30 cellular contexts compared by ENCODE assay signal in the genomic region with DNA sequence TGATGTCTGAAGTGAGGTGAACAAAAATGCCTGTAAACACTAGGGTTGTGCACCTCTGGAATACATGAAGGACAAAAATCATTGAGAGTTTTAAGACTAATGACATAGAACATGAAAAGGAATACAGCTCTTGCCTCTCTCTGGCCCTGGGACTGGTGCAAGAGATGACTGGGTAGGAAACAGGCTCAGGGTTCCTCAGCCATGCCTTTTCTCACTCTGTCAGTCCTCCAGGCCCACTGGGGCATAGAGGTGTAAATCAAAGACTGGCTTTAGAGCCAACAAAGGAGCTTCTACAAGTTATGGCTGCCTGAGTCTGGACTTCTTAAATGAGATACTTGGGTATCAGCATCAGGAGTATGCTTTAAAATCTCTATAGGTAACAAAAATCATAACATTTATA.
DNase-seq lines count a peak whose midpoint lies in the region; ATAC-seq lines count a peak whose summit lies in the region.
"Had no signal": no experiment of that assay in that cellular context is flagged by ENCODE, and none has a peak within 500 bp of the region (broad histone marks: within the 10 kb centered on the region; RNA-seq: fewer than 3 reads in every experiment).

No MANE protein-coding gene starts in this region.

- no peak overlapping the region for H2BK15ac ChIP-seq in mesenchymal stem cell (ENCODE audit: low read depth, poor library complexity, severe bottlenecking)

- H3K14ac ChIP-seq in mesenchymal stem cell (ENCODE audit: low read length in 2 of 2), result no peak overlapping the region

- no peak overlapping the region for H2BK120ac ChIP-seq in mesenchymal stem cell (ENCODE audit: low read depth, low read length)

- DNase-seq in mesenchymal stem cell (no peak), NCI-H1048 (lab: John Stamatoyannopoulos, UW) (no peak), SW480 (ENCODE audit: low spot score) (no peak)
- DNase-seq in NK-92 treated with Interleukin-12 subunit alpha and Interleukin-12 subunit beta, amount 100 ng/mL, for 24 hours (lab: John Stamatoyannopoulos, UW), result no peak
- DNase-seq in CD8-positive, alpha-beta memory T cell, result no peak
- DNase-seq: activated B cell treated with CpG ODN at 0.5 μM for 24 hours; activated naive CD4-positive, alpha-beta T cell treated with anti-CD3 and anti-CD28 coated beads, Interleukin-2, amount 50 U/mL, for 16 hours; amygdala; COR-L47; effector memory CD4-positive, alpha-beta T cell; kidney; lower lobe of right lung; mucosa of descending colon; NCI-H146; NCI-H446 treated with DMSO at 0.1 percent for 48 hours; SHP77; stimulated activated CD4-positive, alpha-beta T cell treated with anti-CD3 and anti-CD28 coated beads, Interleukin-1b, Interleukin-23, amount 100 ng/mL, for 48 hours; stimulated activated CD8-positive, alpha-beta memory T cell treated with anti-CD3 and anti-CD28 coated beads, Interleukin-4, amount 100 ng/mL, for 48 hours; SW 1271; T1000 had no signal

- ATAC-seq in GM18502 (IDR thresholded peaks at IDR 0.05; ENCODE audit: poor library complexity, unreplicated experiment) (peak; percentile 50), GM21529 (IDR thresholded peaks at IDR 0.05; ENCODE audit: unreplicated experiment) (peak; percentile 38), HG03442 (IDR thresholded peaks at IDR 0.05; ENCODE audit: unreplicated experiment) (peak; percentile 63)
- ATAC-seq: GM23338, lower lobe of right lung, mucosa of descending colon had no signal

- H3K27ac ChIP-seq in mesenchymal stem cell (ENCODE audit: low read length, poor library complexity, severe bottlenecking), result no peak overlapping the region
- H3K27ac ChIP-seq in CD8-positive, alpha-beta memory T cell (ENCODE audit: low read depth, low read length), result no peak overlapping the region
- H3K27ac ChIP-seq: BLaER1, coronary artery, lower lobe of right lung, PC-9, tibial nerve had no signal

- H3K79me1 ChIP-seq in mesenchymal stem cell (replicated peaks; ENCODE audit: low read length, poor library complexity, severe bottlenecking), result no peaks in the 10 kb centered on the region

- H3K9ac ChIP-seq in mesenchymal stem cell (ENCODE audit: low read length), result no peak overlapping the region
- H3K9ac ChIP-seq: BLaER1 had no signal

- CTCF ChIA-PET in CD8-positive, alpha-beta memory T cell (lab: Charles Lee), result no interaction called here

- no peak overlapping the region for H3K4ac ChIP-seq in mesenchymal stem cell (ENCODE audit: low read depth in 1 of 2, low read length in 2 of 2)

- H3K4me3 ChIP-seq in mesenchymal stem cell (ENCODE audit: insufficient read depth in 1 of 2, low read depth in 1 of 2, low read length in 2 of 2), result no peak overlapping the region
- no peak overlapping the region for H3K4me3 ChIP-seq in CD8-positive, alpha-beta memory T cell (ENCODE audit: low read length)
- H3K4me3 ChIP-seq: BLaER1, coronary artery, GM23338, lower lobe of right lung, mucosa of descending colon, PC-9, smooth muscle cell, tibial nerve had no signal

- H3K27me3 Mint-ChIP-seq in CD8-positive, alpha-beta memory T cell, result peaks cover 0 to 2% of the 10 kb centered on the region in 2 donors

- H3K4me1 ChIP-seq in mesenchymal stem cell (ENCODE audit: control insufficient read depth, insufficient read depth, low read depth, low read length), result no peaks in the 10 kb centered on the region
- H3K4me1 ChIP-seq in CD8-positive, alpha-beta memory T cell (ENCODE audit: insufficient read depth, low read length), result no peaks in the 10 kb centered on the region
- H3K4me1 ChIP-seq: BLaER1, lower lobe of right lung, tibial nerve had no signal

- H3K27ac Mint-ChIP-seq in CD8-positive, alpha-beta memory T cell, result no peak overlapping the region
- H3K27ac Mint-ChIP-seq: activated B cell treated with CpG ODN at 0.5 μM for 24 hours; GM23338; natural killer cell treated with Interleukin-12 subunit alpha and Interleukin-12 subunit beta and Interleukin-15 and Interleukin-18, amount 100 ng/mL, for 72 hours had no signal

- no peak overlapping the region for H2BK12ac ChIP-seq in mesenchymal stem cell (ENCODE audit: low read length in 2 of 2)

- peak overlapping the region in 1 of 2 experiments; percentile 70 for H3K18ac ChIP-seq in mesenchymal stem cell (ENCODE audit: low read depth in 1 of 2, low read length in 2 of 2)

- H3K4me3 Mint-ChIP-seq in CD8-positive, alpha-beta memory T cell, result no peak overlapping the region
- H3K4me3 Mint-ChIP-seq: activated B cell treated with CpG ODN at 0.5 μM for 24 hours; GM23338; natural killer cell treated with Interleukin-12 subunit alpha and Interleukin-12 subunit beta and Interleukin-15 and Interleukin-18, amount 100 ng/mL, for 72 hours had no signal

- no peak overlapping the region for H4K91ac ChIP-seq in mesenchymal stem cell (ENCODE audit: low read length)

- no peaks in the 10 kb centered on the region for H3K27me3 ChIP-seq in mesenchymal stem cell (ENCODE audit: control insufficient read depth in 1 of 2, insufficient read depth in 1 of 2, low read length in 2 of 2)
- H3K27me3 ChIP-seq in CD8-positive, alpha-beta memory T cell (ENCODE audit: insufficient read depth, low read length, poor library complexity, severe bottlenecking), result no peaks in the 10 kb centered on the region
- H3K27me3 ChIP-seq: BLaER1, tibial nerve had no signal

- no peak overlapping the region for H2BK5ac ChIP-seq in mesenchymal stem cell (ENCODE audit: low read depth, low read length, poor library complexity, severe bottlenecking)

- POLR2A ChIA-PET in CD8-positive, alpha-beta memory T cell (lab: Charles Lee), result no interaction called here

- H4K8ac ChIP-seq in mesenchymal stem cell (ENCODE audit: low read length), result no peak overlapping the region

- no peaks in the 10 kb centered on the region for H3K36me3 Mint-ChIP-seq in CD8-positive, alpha-beta memory T cell
- H3K36me3 Mint-ChIP-seq: natural killer cell treated with Interleukin-12 subunit alpha and Interleukin-12 subunit beta and Interleukin-15 and Interleukin-18, amount 100 ng/mL, for 72 hours had no signal

- peak overlapping the region; percentile 33 for H2AK5ac ChIP-seq in mesenchymal stem cell (ENCODE audit: low read length, severe bottlenecking)

- H2AFZ ChIP-seq in mesenchymal stem cell (ENCODE audit: low read depth, low read length), result no peak overlapping the region
- H2AFZ ChIP-seq: GM23338, PC-9 had no signal

- H3K9me3 ChIP-seq in mesenchymal stem cell (ENCODE audit: control insufficient read depth, low read length), result no peaks in the 10 kb centered on the region
- H3K9me3 ChIP-seq in CD8-positive, alpha-beta memory T cell (ENCODE audit: low read length), result no peaks in the 10 kb centered on the region
- H3K9me3 ChIP-seq: BLaER1, lower lobe of right lung, mucosa of descending colon, tibial nerve had no signal

- no peaks in the 10 kb centered on the region for H3K4me1 Mint-ChIP-seq in CD8-positive, alpha-beta memory T cell
- H3K4me1 Mint-ChIP-seq: activated B cell treated with CpG ODN at 0.5 μM for 24 hours, GM23338 had no signal

- H3K23ac ChIP-seq in mesenchymal stem cell (ENCODE audit: low read length in 2 of 2), result no peak overlapping the region

- H3K4me2 ChIP-seq in mesenchymal stem cell (ENCODE audit: low read length, poor library complexity, severe bottlenecking), result no peak overlapping the region
- H3K4me2 ChIP-seq: BLaER1, GM23338, PC-9, smooth muscle cell had no signal

- H3K9me3 Mint-ChIP-seq in CD8-positive, alpha-beta memory T cell, result no peaks in the 10 kb centered on the region
- H3K9me3 Mint-ChIP-seq: activated B cell treated with CpG ODN at 0.5 μM for 24 hours, GM23338 had no signal

- H3K36me3 ChIP-seq in mesenchymal stem cell (ENCODE audit: control insufficient read depth in 1 of 2, insufficient read depth in 2 of 2, low read depth in 1 of 2, low read length in 2 of 2), result no peaks in the 10 kb centered on the region
- H3K36me3 ChIP-seq in CD8-positive, alpha-beta memory T cell (ENCODE audit: insufficient read depth, low read length), result no peaks in the 10 kb centered on the region
- H3K36me3 ChIP-seq: BLaER1, lower lobe of right lung, tibial nerve had no signal
